Comparison of ENCODE assay signal across 24 cellular contexts in genomic region chr7:157008-157310, GRCh38. TPM values are rescaled to one million over a fixed set of nuclear protein-coding genes. Genes with fewer than 3 reads are reported as not detected.
"Had no signal": no experiment of that assay in that cellular context is flagged by ENCODE, and none has a peak within 500 bp of the region (broad histone marks: within the 10 kb centered on the region; RNA-seq: fewer than 3 reads in every experiment).

No MANE protein-coding gene starts in this region.

- H3K27me3 ChIP-seq: pancreas, right lobe of liver, stomach, testis, tibial artery, transverse colon, upper lobe of right lung, uterus had no signal

- H3K4me3 ChIP-seq: pancreas, psoas muscle, right lobe of liver, sigmoid colon, stomach, suprapubic skin, testis, tibial artery, transverse colon, upper lobe of right lung, uterus had no signal

- H3K27ac ChIP-seq: pancreas, right lobe of liver, sigmoid colon, stomach, suprapubic skin, testis, tibial artery, transverse colon, upper lobe of right lung, uterus had no signal

- H3K36me3 ChIP-seq: pancreas, right lobe of liver, sigmoid colon, stomach, suprapubic skin, tibial artery, transverse colon, upper lobe of right lung, uterus had no signal

- ATAC-seq: naive thymus-derived CD8-positive, alpha-beta T cell; right cardiac atrium; right lobe of liver; stimulated activated memory B cell treated with anti-CD40 and anti-IgM and Interleukin-4, amounts not matched to agents 10 μg/mL and 1 μg/mL and 100 μg/mL, for 72 hours; upper lobe of right lung had no signal

- H3K4me1 ChIP-seq: pancreas, right lobe of liver, suprapubic skin, testis, uterus had no signal

- H3K9me3 ChIP-seq: pancreas, psoas muscle, right lobe of liver, sigmoid colon, stomach, suprapubic skin, testis, tibial artery, transverse colon, upper lobe of right lung, uterus had no signal

- DNase-seq: naive B cell; nephron progenitor cell; occipital lobe; right lobe of liver; sigmoid colon; small intestine; stimulated activated CD4-positive, alpha-beta T cell treated with anti-CD3 and anti-CD28 coated beads, Interleukin-12 subunit alpha, Interleukin-12 subunit beta, amount 100 ng/mL, for 4 hours; stimulated activated CD4-positive, alpha-beta T cell treated with anti-CD3 and anti-CD28 coated beads, Interleukin-1b, Interleukin-23, amount 100 ng/mL, for 48 hours; stimulated activated CD4-positive, alpha-beta T cell treated with anti-CD3 and anti-CD28 coated beads, Interleukin-4, amount 100 ng/mL, for 1 hour; stimulated activated CD4-positive, alpha-beta T cell treated with anti-CD3 and anti-CD28 coated beads, Interleukin-4, amount 100 ng/mL, for 4 hours; stimulated activated CD8-positive, alpha-beta memory T cell treated with anti-CD3 and anti-CD28 coated beads, Interleukin-4, amount 100 ng/mL, for 48 hours; stimulated activated naive CD4-positive, alpha-beta T cell; stomach; testis; transverse colon; uterus had no signal

RNA-seq across cellular contexts. Expression of gene FAM20C, which starts 35.4 kb away (rescaled TPM):
- polyA plus RNA-seq: naive thymus-derived CD8-positive, alpha-beta T cell had no signal
